In the genomic region with DNA sequence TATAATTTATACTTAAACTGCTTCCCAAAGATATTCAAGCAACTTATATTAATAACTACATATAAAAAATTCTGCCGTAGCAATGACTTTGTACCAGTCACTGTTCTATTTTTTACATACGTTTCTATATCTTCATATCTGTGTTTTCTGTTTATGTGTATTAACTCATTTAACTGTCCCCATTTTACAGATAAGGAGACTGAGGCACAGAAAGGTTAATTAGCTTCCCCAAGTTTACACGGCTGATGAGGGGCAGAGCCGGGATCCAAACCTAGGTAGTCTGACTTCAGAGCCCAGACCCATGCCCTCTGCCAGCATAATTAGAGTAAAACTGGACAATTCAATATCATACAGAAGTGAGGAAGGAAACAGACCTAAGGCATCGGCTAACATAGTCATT, we compare ENCODE assay signal across 19 cellular contexts.
DNase-seq lines count a peak whose midpoint lies in the region; ATAC-seq, FAIRE-seq and TF ChIP-seq lines count a peak whose summit lies in the region.
"Had no signal": no experiment of that assay in that cellular context is flagged by ENCODE, and none has a peak within 500 bp of the region (broad histone marks: within the 10 kb centered on the region; RNA-seq: fewer than 3 reads in every experiment).

No MANE protein-coding gene starts in this region.

- intact Hi-C loops in A673 (cut with micrococcal nuclease; ENCODE audit: unreplicated experiment) = no loop called here
- intact Hi-C loops in IMR-90 (cut with micrococcal nuclease) = loop anchor here (2.0 kb wide), 1 partner anchor 127 kb away; no protein-coding TSS in a partner anchor
- intact Hi-C loops in K562 (cut with micrococcal nuclease) = no loop called here

- H3K23ac ChIP-seq in IMR-90 (ENCODE audit: low read depth, low read length) = no peak overlapping the region

- H3K79me2 ChIP-seq in K562 (ENCODE audit: control insufficient read depth, insufficient read depth, low read length) (no peaks in the 10 kb centered on the region), neural progenitor cell (ENCODE audit: low read depth) (no peaks in the 10 kb centered on the region)

- H2BK120ac ChIP-seq in IMR-90 (ENCODE audit: low read depth, low read length) = peak overlapping the region; percentile 23; the same call in 1 of the 2 replicates

- H3K27ac ChIP-seq in A673 (ENCODE audit: low read depth, low read length, poor library complexity, severe bottlenecking) (peak overlapping the region; percentile 81), IMR-90 (ENCODE audit: insufficient read depth, low read length) (peak overlapping the region; percentile 37; the same call in 1 of the 2 replicates), K562 (ENCODE audit: extremely low read depth, low read depth, low read length) (no peak overlapping the region), neural progenitor cell (no peak overlapping the region)
- H3K27ac ChIP-seq: A549 had no signal

- peak overlapping the region; percentile 10; the same call in 1 of the 2 replicates for H4K91ac ChIP-seq in IMR-90 (ENCODE audit: insufficient read depth, low read depth, low read length)

- ATAC-seq in IMR-90 (ENCODE audit: low read depth) = no peak
- ATAC-seq in K562 = no peak
- no peak for ATAC-seq in HG03442 (IDR thresholded peaks at IDR 0.05; ENCODE audit: unreplicated experiment)
- ATAC-seq: A549 had no signal

- no peaks in the 10 kb centered on the region for H3K36me3 ChIP-seq in A673 (ENCODE audit: insufficient read depth, low read length, poor library complexity, severe bottlenecking)
- H3K36me3 ChIP-seq in IMR-90 (ENCODE audit: control insufficient read depth, insufficient read depth, low read length) = no peaks in the 10 kb centered on the region
- no peaks in the 10 kb centered on the region for H3K36me3 ChIP-seq in K562 (ENCODE audit: control insufficient read depth, insufficient read depth, low read length)
- H3K36me3 ChIP-seq in neural progenitor cell = no peaks in the 10 kb centered on the region
- H3K36me3 ChIP-seq: HAP-1 had no signal

- no CpG with 5 or more reads among the region's 5 CpGs for WGBS in IMR-90 (ENCODE audit: extremely low coverage in 2 of 2, insufficient read length in 1 of 2), 2 experiments
- 17% methylated on average over 5 of the region's 5 CpGs for WGBS in K562 (ENCODE audit: insufficient coverage, low coverage, missing lambda C conversion rate)

- TF ChIP-seq CTCF in A673 (conservative IDR thresholded peaks at IDR 0.05; ENCODE audit: low read depth, low read length) = no peak
- no peak for TF ChIP-seq CTCF in IMR-90 (conservative IDR thresholded peaks at IDR 0.05; ENCODE audit: low read depth, low read length)
- TF ChIP-seq CTCF in K562 (IDR thresholded peaks at IDR 0.05 in 2 of 3, conservative IDR thresholded peaks at IDR 0.05 in 1 of 3; ENCODE audit: insufficient read depth in 2 of 3, low read depth in 1 of 3, low read length in 3 of 3) = no peak
- TF ChIP-seq CTCF in neural progenitor cell (IDR thresholded peaks at IDR 0.05) = no peak

- no peaks in the 10 kb centered on the region for H3K9me3 ChIP-seq in A673 (ENCODE audit: low read depth, low read length, poor library complexity, severe bottlenecking)
- no peaks in the 10 kb centered on the region for H3K9me3 ChIP-seq in IMR-90 (ENCODE audit: control insufficient read depth, insufficient read depth, low read length)
- no peaks in the 10 kb centered on the region for H3K9me3 ChIP-seq in K562 (replicated peaks; ENCODE audit: control insufficient read depth, insufficient read depth, low read depth, low read length)
- H3K9me3 ChIP-seq in neural progenitor cell (ENCODE audit: low read depth) = no peaks in the 10 kb centered on the region
- H3K9me3 ChIP-seq: A549, Caco-2, HAP-1 had no signal

- H3K27ac Mint-ChIP-seq in neural progenitor cell = peak overlapping the region; percentile 88
- H3K27ac Mint-ChIP-seq: CD4-positive, alpha-beta memory T cell; GM23338 had no signal

- TF ChIP-seq EP300 in K562 (IDR thresholded peaks at IDR 0.05; ENCODE audit: low read length) = no peak

- no peaks in the 10 kb centered on the region for H3K27me3 ChIP-seq in A673 (replicated peaks; ENCODE audit: insufficient read depth, low read depth, low read length, poor library complexity)
- no peaks in the 10 kb centered on the region for H3K27me3 ChIP-seq in IMR-90 (ENCODE audit: control insufficient read depth, insufficient read depth, low read length)
- H3K27me3 ChIP-seq in K562 (ENCODE audit: control insufficient read depth in 2 of 2, insufficient read depth in 2 of 2, low read length in 2 of 2) = no peaks in the 10 kb centered on the region
- no peaks in the 10 kb centered on the region for H3K27me3 ChIP-seq in neural progenitor cell

- H3K4me3 ChIP-seq in A673 (ENCODE audit: low read depth, low read length, poor library complexity, severe bottlenecking) (no peak overlapping the region), IMR-90 (ENCODE audit: insufficient read depth, low read depth, low read length) (no peak overlapping the region), K562 (no peak overlapping the region), neural progenitor cell (no peak overlapping the region)
- H3K4me3 ChIP-seq: A549, GM23338, HAP-1 had no signal

- H3K9me3 Mint-ChIP-seq in neural progenitor cell = no peaks in the 10 kb centered on the region

- H3K56ac ChIP-seq in IMR-90 (ENCODE audit: extremely low read depth, insufficient read depth, low read length) = no peak overlapping the region

- H4K5ac ChIP-seq in IMR-90 (ENCODE audit: low read depth, low read length) = peak overlapping the region; percentile 55

- H4K20me1 ChIP-seq in IMR-90 (ENCODE audit: insufficient read depth, low read length) (no peaks in the 10 kb centered on the region), K562 (replicated peaks; ENCODE audit: control insufficient read depth, insufficient read depth, low read length) (no peaks in the 10 kb centered on the region), neural progenitor cell (ENCODE audit: low read depth) (no peaks in the 10 kb centered on the region)

- H3K14ac ChIP-seq in IMR-90 (replicated peaks; ENCODE audit: low read depth, low read length) = no peak overlapping the region

- no peak overlapping the region for H2BK15ac ChIP-seq in IMR-90 (ENCODE audit: low read depth, low read length)

- TF ChIP-seq RAD21 in IMR-90 (IDR thresholded peaks at IDR 0.05; ENCODE audit: low read length) (no peak), K562 (CRISPR knock-in tag; conservative IDR thresholded peaks at IDR 0.05 in 1 of 2, IDR thresholded peaks at IDR 0.05 in 1 of 2) (no peak)

- H2AK9ac ChIP-seq in IMR-90 (replicated peaks; ENCODE audit: low read depth, low read length, poor library complexity) = no peak overlapping the region

- H3K4me3 Mint-ChIP-seq in neural progenitor cell = no peak overlapping the region
- H3K4me3 Mint-ChIP-seq: CD4-positive, alpha-beta memory T cell; GM23338 had no signal

- H3K4ac ChIP-seq in IMR-90 (ENCODE audit: low read depth, low read length) = no peak overlapping the region

- BruUV-seq in A673 (replicated peaks; lab: Mats Ljungman, UMichigan) (no TSS peak), IMR-90 (replicated peaks; lab: Mats Ljungman, UMichigan) (no TSS peak), K562 (replicated peaks; lab: Mats Ljungman, UMichigan) (no TSS peak)

- TF ChIP-seq POLR2A in IMR-90 (IDR thresholded peaks at IDR 0.05; ENCODE audit: low read depth, low read length) (no peak), K562 (conservative IDR thresholded peaks at IDR 0.05) (no peak)

- H2AFZ ChIP-seq in IMR-90 (replicated peaks; ENCODE audit: low read length, poor library complexity) (no peak overlapping the region), K562 (ENCODE audit: low read depth, low read length) (no peak overlapping the region), neural progenitor cell (replicated peaks) (no peak overlapping the region)
- H2AFZ ChIP-seq: GM23338 had no signal

- H3K36me3 Mint-ChIP-seq in neural progenitor cell = no peaks in the 10 kb centered on the region
- H3K36me3 Mint-ChIP-seq: CD4-positive, alpha-beta memory T cell had no signal

- in situ Hi-C loops in IMR-90 (cut with MboI; ENCODE audit: low sequenced_read_pairs) (no loop called here), K562 (cut with MboI) (no loop called here)

- DNase-seq in A673 (ENCODE audit: low spot score) (no peak), IMR-90 (no peak), K562 (ENCODE audit: extremely low read depth in 1 of 4, low spot score in 3 of 4) (no peak), neural progenitor cell (ENCODE audit: low spot score) (no peak), HCEC 1CT (no peak), COLO668 (lab: John Stamatoyannopoulos, UW; ENCODE audit: unreplicated experiment) (no peak)
- no peak for DNase-seq in activated naive CD4-positive, alpha-beta T cell (lab: John Stamatoyannopoulos, UW)
- DNase-seq: 8988T; C1 segment of cervical spinal cord; Caco-2; CD4-positive, alpha-beta memory T cell; DMS153; DND-41 had no signal

- dilution Hi-C loops in IMR-90 (cut with HindIII; ENCODE audit: low sequenced_read_pairs, unreplicated experiment) = no loop called here

- H2BK20ac ChIP-seq in IMR-90 (ENCODE audit: low read depth, low read length) = no peak overlapping the region; the same call in 1 of the 2 replicates

- peak overlapping the region; percentile 69 for H3K18ac ChIP-seq in IMR-90 (ENCODE audit: low read depth, low read length)

- POLR2A ChIA-PET in A673 (lab: Charles Lee; ENCODE audit: low non-redundant PET) = no interaction called here
- POLR2A ChIA-PET in IMR-90 (lab: Charles Lee; ENCODE audit: unreplicated experiment) = no interaction called here
- POLR2A ChIA-PET in K562 (lab: Yijun Ruan, JAX) = no interaction called here

- CTCF ChIA-PET in A673 (lab: Charles Lee) = no interaction called here
- CTCF ChIA-PET in IMR-90 (lab: Yijun Ruan, JAX) = interaction anchor here (0.6 kb wide), 1 partner anchor 178 kb away, joined by 3 read pairs; no protein-coding TSS in a partner anchor
- CTCF ChIA-PET in K562 (lab: Yijun Ruan, JAX; ENCODE audit: low intra/inter-chr PET ratio) = no interaction called here

- H4K8ac ChIP-seq in IMR-90 (ENCODE audit: low read depth in 2 of 2, low read length in 2 of 2) = no peak overlapping the region; a peak in 1 of 4 replicates

- peaks cover 4% of the 10 kb centered on the region for H3K27me3 Mint-ChIP-seq in neural progenitor cell (ENCODE audit: insufficient read depth, low read depth)

- no peak overlapping the region for H2BK5ac ChIP-seq in IMR-90 (ENCODE audit: low read depth, low read length, poor library complexity, severe bottlenecking)

- H3K79me1 ChIP-seq in IMR-90 (ENCODE audit: low read depth in 1 of 2, low read length in 2 of 2) = no peaks in the 10 kb centered on the region

- H3K4me1 Mint-ChIP-seq in neural progenitor cell = peaks cover 17% of the 10 kb centered on the region
- H3K4me1 Mint-ChIP-seq: CD4-positive, alpha-beta memory T cell had no signal

- H2AK5ac ChIP-seq in IMR-90 (ENCODE audit: low read depth, low read length) = no peak overlapping the region

- H3K4me2 ChIP-seq in IMR-90 (ENCODE audit: low read depth, low read length) = no peak overlapping the region
- no peak overlapping the region for H3K4me2 ChIP-seq in K562 (ENCODE audit: insufficient read depth, low read length)
- H3K4me2 ChIP-seq in neural progenitor cell = no peak overlapping the region
- H3K4me2 ChIP-seq: A549, GM23338 had no signal

- H3K9ac ChIP-seq in IMR-90 (ENCODE audit: low read depth, low read length) (no peak overlapping the region), K562 (ENCODE audit: insufficient read depth in 1 of 2, low read depth in 2 of 2, low read length in 2 of 2) (no peak overlapping the region), neural progenitor cell (no peak overlapping the region)

- H3F3A ChIP-seq in neural progenitor cell (ENCODE audit: low read depth) = peaks cover 8% of the 10 kb centered on the region

- H3K9me1 ChIP-seq in IMR-90 (ENCODE audit: insufficient read depth, low read length) (peaks cover 6% of the 10 kb centered on the region), K562 (ENCODE audit: control insufficient read depth, insufficient read depth, low read length) (no peaks in the 10 kb centered on the region)

- H3K4me1 ChIP-seq in A673 (ENCODE audit: insufficient read depth, low read length, poor library complexity, severe bottlenecking) (peaks cover 24% of the 10 kb centered on the region), IMR-90 (ENCODE audit: control insufficient read depth, insufficient read depth, low read length) (peaks cover 8% of the 10 kb centered on the region), K562 (replicated peaks in 1 of 2; ENCODE audit: control insufficient read depth in 2 of 2, insufficient read depth in 2 of 2, low read length in 2 of 2) (no peaks in the 10 kb centered on the region; a peak in 1 of 5 replicates), neural progenitor cell (peaks cover 12% of the 10 kb centered on the region)
- H3K4me1 ChIP-seq: A549, Caco-2, HAP-1 had no signal

- FAIRE-seq in K562 (lab: Jason Lieb, UNC) = no peak
- FAIRE-seq: A549, G401.6, GM19239 had no signal

Comparison
In these comparisons a context has a peak if more than half of its experiments do, and no peak if none do; other contexts are left out.
1. H3K27ac ChIP-seq: peak in A673 (single experiment) and IMR-90 (single experiment); none in K562 (single experiment) and neural progenitor cell (single experiment).